ENCODE assay signal across 21 cellular contexts in genomic region chr3:30551927-30552326, GRCh38. TPM values are rescaled to one million over a fixed set of nuclear protein-coding genes. Genes with fewer than 3 reads are reported as not detected.
DNase-seq lines count a peak whose midpoint lies in the region; ATAC-seq, FAIRE-seq and TF ChIP-seq lines count a peak whose summit lies in the region.
"Had no signal": no experiment of that assay in that cellular context is flagged by ENCODE, and none has a peak within 500 bp of the region (broad histone marks: within the 10 kb centered on the region; RNA-seq: fewer than 3 reads in every experiment).

No MANE protein-coding gene starts in this region.

- no peaks in the 10 kb centered on the region; the same call in 1 of the 2 replicates for H3K9me2 ChIP-seq in Karpas-422 (replicated peaks; ENCODE audit: insufficient read depth, low read length)

- no peaks in the 10 kb centered on the region for H4K20me1 ChIP-seq in Karpas-422 (ENCODE audit: insufficient read depth, low read depth, low read length)
- no peaks in the 10 kb centered on the region for H4K20me1 ChIP-seq in osteoblast (ENCODE audit: insufficient read depth, low read length)
- H4K20me1 ChIP-seq: BLaER1 treated with 17β-estradiol and CSF1 and Interleukin-3, amounts not matched to agents 10 nM and 100 nM had no signal

- H3K27ac ChIP-seq in Karpas-422 (ENCODE audit: low read length) = no peak overlapping the region
- H3K27ac ChIP-seq in small intestine (ENCODE audit: low read depth in 1 of 2, low read length in 1 of 2) = no peak overlapping the region
- no peak overlapping the region for H3K27ac ChIP-seq in osteoblast (ENCODE audit: low read depth, low read length)
- H3K27ac ChIP-seq: BLaER1 treated with 17β-estradiol and CSF1 and Interleukin-3, amounts not matched to agents 10 nM and 100 nM; RWPE1 had no signal

- 82 to 97% (median 95%) methylated on average over 1 of the region's 1 CpG for WGBS in small intestine, 3 donors

- no peak overlapping the region for H3K4me3 Mint-ChIP-seq in activated naive CD4-positive, alpha-beta T cell treated with anti-CD3 and anti-CD28 coated beads, Interleukin-2, amount 50 U/mL, for 24 hours
- H3K4me3 Mint-ChIP-seq in activated naive CD4-positive, alpha-beta T cell treated with anti-CD3 and anti-CD28 coated beads, Interleukin-2, amount 10 ng/mL, durations not matched to agents 7 days and 5 days = no peak overlapping the region
- no peak overlapping the region; the same call in 1 of the 2 replicates for H3K4me3 Mint-ChIP-seq in WTC11
- H3K4me3 Mint-ChIP-seq in memory B cell = no peak overlapping the region
- H3K4me3 Mint-ChIP-seq: CD4-positive, alpha-beta memory T cell had no signal

- POLR2A ChIA-PET in WTC11 (lab: Charles Lee) = no interaction called here

- peaks cover 42% of the 10 kb centered on the region for H3K4me1 Mint-ChIP-seq in activated naive CD4-positive, alpha-beta T cell treated with anti-CD3 and anti-CD28 coated beads, Interleukin-2, amount 50 U/mL, for 24 hours
- no peaks in the 10 kb centered on the region for H3K4me1 Mint-ChIP-seq in activated naive CD4-positive, alpha-beta T cell treated with anti-CD3 and anti-CD28 coated beads, Interleukin-2, amount 10 ng/mL, durations not matched to agents 7 days and 5 days
- H3K4me1 Mint-ChIP-seq in WTC11 = peaks cover 62% of the 10 kb centered on the region
- peaks cover 22% of the 10 kb centered on the region for H3K4me1 Mint-ChIP-seq in memory B cell
- H3K4me1 Mint-ChIP-seq: CD4-positive, alpha-beta memory T cell had no signal

- H3K79me2 ChIP-seq in Karpas-422 (ENCODE audit: low read length) (no peaks in the 10 kb centered on the region), osteoblast (ENCODE audit: insufficient read depth, low read length) (no peaks in the 10 kb centered on the region)

- H3K9me3 ChIP-seq in Karpas-422 (ENCODE audit: low read length) (no peaks in the 10 kb centered on the region), small intestine (ENCODE audit: control insufficient read depth, low read depth) (no peaks in the 10 kb centered on the region), osteoblast (ENCODE audit: low read depth, low read length) (no peaks in the 10 kb centered on the region)

- peak overlapping the region; percentile 1 for H3K27ac Mint-ChIP-seq in activated naive CD4-positive, alpha-beta T cell treated with anti-CD3 and anti-CD28 coated beads, Interleukin-2, amount 50 U/mL, for 24 hours
- H3K27ac Mint-ChIP-seq in activated naive CD4-positive, alpha-beta T cell treated with anti-CD3 and anti-CD28 coated beads, Interleukin-2, amount 10 ng/mL, durations not matched to agents 7 days and 5 days = no peak overlapping the region
- H3K27ac Mint-ChIP-seq in WTC11 = 0 out of 2 replicates have a peak overlapping the region, but pooled peaks have one; percentile 4
- H3K27ac Mint-ChIP-seq in memory B cell = peak overlapping the region; percentile 46
- H3K27ac Mint-ChIP-seq: CD4-positive, alpha-beta memory T cell had no signal

- no peak overlapping the region for H3K9ac ChIP-seq in Karpas-422 (ENCODE audit: low read length)
- H3K9ac ChIP-seq: BLaER1 treated with 17β-estradiol and CSF1 and Interleukin-3, amounts not matched to agents 10 nM and 100 nM had no signal

- peaks cover 1% of the 10 kb centered on the region for H3K36me3 Mint-ChIP-seq in activated naive CD4-positive, alpha-beta T cell treated with anti-CD3 and anti-CD28 coated beads, Interleukin-2, amount 50 U/mL, for 24 hours
- H3K36me3 Mint-ChIP-seq in activated naive CD4-positive, alpha-beta T cell treated with anti-CD3 and anti-CD28 coated beads, Interleukin-2, amount 10 ng/mL, durations not matched to agents 7 days and 5 days = no peaks in the 10 kb centered on the region
- H3K36me3 Mint-ChIP-seq in WTC11 = peaks cover 16% of the 10 kb centered on the region
- H3K36me3 Mint-ChIP-seq in memory B cell = no peaks in the 10 kb centered on the region
- H3K36me3 Mint-ChIP-seq: CD4-positive, alpha-beta memory T cell had no signal

- no peak overlapping the region for H3K4me3 ChIP-seq in Karpas-422 (ENCODE audit: low read length)
- no peak overlapping the region for H3K4me3 ChIP-seq in small intestine (ENCODE audit: low read depth in 1 of 2, low read length in 2 of 2)
- no peak overlapping the region for H3K4me3 ChIP-seq in osteoblast (ENCODE audit: insufficient read depth, low read length)
- H3K4me3 ChIP-seq: BLaER1 treated with 17β-estradiol and CSF1 and Interleukin-3, amounts not matched to agents 10 nM and 100 nM had no signal

- no peak for FAIRE-seq in small intestine (lab: Jason Lieb, UNC)
- FAIRE-seq: G401.6 had no signal

- H3K4me2 ChIP-seq in Karpas-422 (ENCODE audit: low read depth, low read length, poor library complexity, severe bottlenecking) (no peak overlapping the region), osteoblast (ENCODE audit: insufficient read depth, low read length) (no peak overlapping the region)

- H3K9me3 Mint-ChIP-seq in activated naive CD4-positive, alpha-beta T cell treated with anti-CD3 and anti-CD28 coated beads, Interleukin-2, amount 50 U/mL, for 24 hours = no peaks in the 10 kb centered on the region
- H3K9me3 Mint-ChIP-seq in activated naive CD4-positive, alpha-beta T cell treated with anti-CD3 and anti-CD28 coated beads, Interleukin-2, amount 10 ng/mL, durations not matched to agents 7 days and 5 days = no peaks in the 10 kb centered on the region
- H3K9me3 Mint-ChIP-seq in WTC11 = peaks cover 34% of the 10 kb centered on the region
- H3K9me3 Mint-ChIP-seq in memory B cell = peaks cover 1% of the 10 kb centered on the region

- H3K27me3 ChIP-seq in Karpas-422 (ENCODE audit: low read length) (no peaks in the 10 kb centered on the region), small intestine (ENCODE audit: control insufficient read depth in 2 of 2, insufficient read depth in 2 of 2, low read length in 2 of 2) (no peaks in the 10 kb centered on the region), osteoblast (ENCODE audit: insufficient read depth, low read length) (no peaks in the 10 kb centered on the region)
- H3K27me3 ChIP-seq: BLaER1 treated with 17β-estradiol and CSF1 and Interleukin-3, amounts not matched to agents 10 nM and 100 nM had no signal

- H3K4me1 ChIP-seq in Karpas-422 (ENCODE audit: low read length) (no peaks in the 10 kb centered on the region), small intestine (ENCODE audit: control insufficient read depth in 2 of 2, insufficient read depth in 1 of 2, low read depth in 1 of 2, low read length in 1 of 2) (no peaks in the 10 kb centered on the region), osteoblast (ENCODE audit: insufficient read depth, low read length) (peaks cover 5% of the 10 kb centered on the region)

- no peak for TF ChIP-seq CTCF in WTC11 (IDR thresholded peaks at IDR 0.05)
- no peak for TF ChIP-seq CTCF in osteoblast (IDR thresholded peaks at IDR 0.05; ENCODE audit: extremely low read depth, low read depth, low read length)

- peak; percentile 18 for ATAC-seq in WTC11
- no peak for ATAC-seq in memory B cell (ENCODE audit: low read depth)
- ATAC-seq in GM18520 (IDR thresholded peaks at IDR 0.05; ENCODE audit: unreplicated experiment) = no peak
- ATAC-seq: HCT116, Panc1 had no signal

- H3K27me3 Mint-ChIP-seq in activated naive CD4-positive, alpha-beta T cell treated with anti-CD3 and anti-CD28 coated beads, Interleukin-2, amount 50 U/mL, for 24 hours = no peaks in the 10 kb centered on the region
- H3K27me3 Mint-ChIP-seq in activated naive CD4-positive, alpha-beta T cell treated with anti-CD3 and anti-CD28 coated beads, Interleukin-2, amount 10 ng/mL, durations not matched to agents 7 days and 5 days = no peaks in the 10 kb centered on the region
- H3K27me3 Mint-ChIP-seq in WTC11 (ENCODE audit: low read depth) = no peaks in the 10 kb centered on the region
- H3K27me3 Mint-ChIP-seq in memory B cell = no peaks in the 10 kb centered on the region
- H3K27me3 Mint-ChIP-seq: CD4-positive, alpha-beta memory T cell had no signal

- H3K36me3 ChIP-seq in Karpas-422 (ENCODE audit: insufficient read depth, low read length) (no peaks in the 10 kb centered on the region), small intestine (ENCODE audit: control insufficient read depth in 2 of 2, insufficient read depth in 2 of 2, low read length in 2 of 2) (no peaks in the 10 kb centered on the region), osteoblast (ENCODE audit: insufficient read depth, low read length) (no peaks in the 10 kb centered on the region)
- H3K36me3 ChIP-seq: BLaER1 treated with 17β-estradiol and CSF1 and Interleukin-3, amounts not matched to agents 10 nM and 100 nM had no signal

- no peak for DNase-seq in activated naive CD4-positive, alpha-beta T cell treated with anti-CD3 and anti-CD28 coated beads, Interleukin-2, amount 10 ng/mL, durations not matched to agents 7 days and 5 days
- DNase-seq in WTC11 (ENCODE audit: low spot score) = no peak
- DNase-seq in memory B cell (ENCODE audit: low spot score in 2 of 2) = no peak
- no peak for DNase-seq in Karpas-422
- DNase-seq in small intestine = no peak
- no peak for DNase-seq in osteoblast (ENCODE audit: insufficient read length, low spot score, missing footprints)
- DNase-seq: CD4-positive, alpha-beta memory T cell; COR-L47; GOT3; NCI-H1694; NCI-H2029 treated with DMSO at 0.1 percent for 48 hours; NCI-H2227 treated with DMSO at 0.1 percent for 48 hours; NCI-H510A; SHP77 had no signal

- no peak overlapping the region for H2AFZ ChIP-seq in Karpas-422 (ENCODE audit: low read length)
- H2AFZ ChIP-seq in osteoblast (ENCODE audit: low read length) = no peak overlapping the region

- CTCF ChIA-PET in activated naive CD4-positive, alpha-beta T cell treated with anti-CD3 and anti-CD28 coated beads, Interleukin-2, amount 10 ng/mL, durations not matched to agents 7 days and 5 days (lab: Charles Lee) = no interaction called here
- CTCF ChIA-PET in WTC11 (lab: Charles Lee) = no interaction called here

TF ChIP-seq in WTC11, 78 proteins besides CTCF, POLR2A, EP300 and RAD21 (continues in another document):
- TF ChIP-seq ZNF423 (CRISPR knock-in tag; IDR thresholded peaks at IDR 0.05) = no peak

RNA-seq across cellular contexts. Expression of gene TGFBR2, which starts 54.5 kb away (rescaled TPM):
- total RNA-seq in WTC11 (2021) = 6.7 to 9.6 TPM (median 7.7 TPM) in 3 replicates
- not detected in 2 replicates for total RNA-seq in Karpas-422 (2014; rRNA removed; shearing (Covaris generic); ENCODE audit: low replicate concordance)
- 10 to 100 TPM in 2 of 3 donors, 1 to 10 TPM in 1; 6.0 to 77.5 (median 13.5) TPM for polyA plus RNA-seq in small intestine
- total RNA-seq in osteoblast = 118 and 162 TPM in 2 replicates

Comparison
In these comparisons a context has a peak if more than half of its experiments do, and no peak if none do; other contexts are left out.
1. RNA of gene TGFBR2, which starts 54.5 kb away (total RNA-seq): 118 to 162 TPM in osteoblast; 6.7 to 9.6 TPM in WTC11 and not detected in Karpas-422; every median in the first group is over 10 times any median in the second.